ENCODE assay signal across 13 cellular contexts in genomic region chr1:41500378-41500777, GRCh38. TPM values are rescaled to one million over a fixed set of nuclear protein-coding genes. Genes with fewer than 3 reads are reported as not detected.
DNase-seq lines count a peak whose midpoint lies in the region; ATAC-seq and TF ChIP-seq lines count a peak whose summit lies in the region.
"Had no signal": no experiment of that assay in that cellular context is flagged by ENCODE, and none has a peak within 500 bp of the region (broad histone marks: within the 10 kb centered on the region; RNA-seq: fewer than 3 reads in every experiment).

No MANE protein-coding gene starts in this region.

- H3K27ac ChIP-seq in body of pancreas = peak overlapping the region; percentile 80 to 90 (median 86)
- peak overlapping the region; percentile 64 for H3K27ac ChIP-seq in stomach smooth muscle (ENCODE audit: low read length)

- DNase-seq in LHCN-M2 (ENCODE audit: low read depth) (peak; percentile 52), body of pancreas (peak; percentile 92 to 97 (median 96)), left colon (peak; percentile 84 to 91), putamen (ENCODE audit: low spot score) (no peak), HK-2 (ENCODE audit: unreplicated experiment) (no peak)
- DNase-seq: activated CD8-positive, alpha-beta memory T cell treated with anti-CD3 and anti-CD28 coated beads for 24 hours; EL; NCI-H1694 treated with DMSO at 0.1 percent for 48 hours had no signal

- no peaks in the 10 kb centered on the region for H3K36me3 ChIP-seq in body of pancreas (replicated peaks in 1 of 2; ENCODE audit: insufficient read depth in 1 of 2, low read depth in 2 of 2)
- no peaks in the 10 kb centered on the region for H3K36me3 ChIP-seq in stomach smooth muscle (ENCODE audit: control insufficient read depth in 2 of 2, insufficient read depth in 2 of 2, low read length in 2 of 2)

- peak in 2 of 3 donors; percentile 55 to 61 for TF ChIP-seq POLR2A in body of pancreas (IDR thresholded peaks at IDR 0.05)

- H3K27me3 ChIP-seq in body of pancreas = no peaks in the 10 kb centered on the region
- H3K27me3 ChIP-seq in stomach smooth muscle (ENCODE audit: control insufficient read depth in 1 of 2, insufficient read depth in 2 of 2, low read length in 2 of 2) = no peaks in the 10 kb centered on the region

- no peaks in the 10 kb centered on the region for H3K9me3 ChIP-seq in body of pancreas
- no peaks in the 10 kb centered on the region for H3K9me3 ChIP-seq in stomach smooth muscle (ENCODE audit: control insufficient read depth in 2 of 2, low read length in 2 of 2)

- no peak overlapping the region for H3K4me3 ChIP-seq in body of pancreas
- H3K4me3 ChIP-seq in stomach smooth muscle (ENCODE audit: low read length in 2 of 2) = no peak overlapping the region

- peak overlapping the region in 1 of 2 donors; percentile 18 for H3K9ac ChIP-seq in stomach smooth muscle (ENCODE audit: low read length in 2 of 2)

- peak in 2 of 7 experiments; percentile 6 to 14 for TF ChIP-seq CTCF in body of pancreas (IDR thresholded peaks at IDR 0.05)

- H3K4me1 ChIP-seq in body of pancreas = peaks cover 74% of the 10 kb centered on the region
- peaks cover 60% of the 10 kb centered on the region for H3K4me1 ChIP-seq in stomach smooth muscle (ENCODE audit: control insufficient read depth, insufficient read depth, low read length)

- 8 to 45% methylated on average over 4 to 10 of the region's 10 CpGs for WGBS in body of pancreas, 2 donors

- ATAC-seq in body of pancreas = peak; percentile 84
- ATAC-seq in left colon = peak; percentile 72
- ATAC-seq in HG02885 (IDR thresholded peaks at IDR 0.05; ENCODE audit: poor library complexity, unreplicated experiment) = no peak
- no peak for ATAC-seq in GM18517 (IDR thresholded peaks at IDR 0.05; ENCODE audit: unreplicated experiment)

- intact Hi-C loops in body of pancreas (cut with DNase I) (no loop called here), left colon (cut with DNase I, micrococcal nuclease) (no loop called here)

RNA-seq across cellular contexts. Expression of gene EDN2, which starts 15.9 kb away (rescaled TPM):
- total RNA-seq in LHCN-M2 (2014; rRNA removed) = not detected in 2 replicates
- polyA plus RNA-seq in LHCN-M2 (2012) = not detected
- 1 to 10 TPM; 3.6 TPM for total RNA-seq in body of pancreas
- 10 to 100 TPM in 1 of 2 donors, 1 to 10 TPM in 1; 4.8 to 19.3 TPM for total RNA-seq in left colon
- total RNA-seq: SK-MEL-5 had no signal
- polyA plus RNA-seq: neural cell had no signal

Comparison
In these comparisons a context has a peak if more than half of its experiments do, and no peak if none do; other contexts are left out.
1. DNase-seq: peak in LHCN-M2 (single experiment), body of pancreas (4 of 4) and left colon (2 of 2); none in putamen (single experiment) and HK-2 (single experiment).
2. ATAC-seq: peak in body of pancreas (single experiment) and left colon (single experiment); none in HG02885 (single experiment) and GM18517 (single experiment).